Comparison of ENCODE assay signal across 20 cellular contexts in genomic region chr6:130810307-130811030, GRCh38. TPM values are rescaled to one million over a fixed set of nuclear protein-coding genes. Genes with fewer than 3 reads are reported as not detected.
DNase-seq lines count a peak whose midpoint lies in the region; TF ChIP-seq lines count a peak whose summit lies in the region.
"Had no signal": no experiment of that assay in that cellular context is flagged by ENCODE, and none has a peak within 500 bp of the region (broad histone marks: within the 10 kb centered on the region; RNA-seq: fewer than 3 reads in every experiment).

No MANE protein-coding gene starts in this region.

- TF ChIP-seq CTCF in fibroblast of the aortic adventitia (IDR thresholded peaks at IDR 0.05; ENCODE audit: insufficient read depth, low read length), result no peak
- no peak for TF ChIP-seq CTCF in retinal pigment epithelial cell (conservative IDR thresholded peaks at IDR 0.05; ENCODE audit: low read depth, low read length)
- no peak for TF ChIP-seq CTCF in GM13977 (IDR thresholded peaks at IDR 0.05; ENCODE audit: extremely low read depth, insufficient read depth, missing control alignments)

- in situ Hi-C loops in GM13977 (cut with MboI; ENCODE audit: low pct_unique_long_range_greater_than_20kb, low sequenced_read_pairs, unreplicated experiment), result no loop called here

- H3K4me3 ChIP-seq in fibroblast of the aortic adventitia (ENCODE audit: low read depth, low read length), result no peak overlapping the region
- no peak overlapping the region for H3K4me3 ChIP-seq in retinal pigment epithelial cell (ENCODE audit: low read length)
- H3K4me3 ChIP-seq: gastroesophageal sphincter, GM12878, vagina had no signal

- DNase-seq in GM04504 (ENCODE audit: low read depth) (peak; percentile 2), SK-N-DZ (ENCODE audit: low spot score) (peak; percentile 40), fibroblast of the aortic adventitia (ENCODE audit: low read depth) (peak; percentile 19), retinal pigment epithelial cell (ENCODE audit: low read depth) (peak; percentile 20), DMS53 treated with DMSO at 0.1 percent for 48 hours (lab: John Stamatoyannopoulos, UW; ENCODE audit: unreplicated experiment) (no peak), RPMI8226 (no peak), GM13977 (ENCODE audit: low spot score) (no peak)
- DNase-seq: activated CD8-positive, alpha-beta memory T cell treated with anti-CD3 and anti-CD28 coated beads, Interleukin-2, amount 50 U/mL, for 48 hours; activated naive CD4-positive, alpha-beta T cell treated with anti-CD3 and anti-CD28 coated beads, Interleukin-2, amount 50 U/mL, for 16 hours; CD4-positive, alpha-beta T cell; effector memory CD4-positive, alpha-beta T cell; NCI-H1694 treated with DMSO at 0.1 percent for 48 hours; NCI-H526 treated with DMSO at 0.1 percent for 48 hours; occipital lobe; stimulated activated naive CD8-positive, alpha-beta T cell treated with anti-CD3 and anti-CD28 coated beads, Interleukin-15, amount 100 ng/mL, for 72 hours had no signal

RNA-seq across cellular contexts. Expression of gene SMLR1, which starts 16.7 kb away (rescaled TPM):
- polyA plus RNA-seq in SK-N-DZ (2014; cell fraction: cytosol; rRNA removed), result not detected in 2 replicates
- not detected in 2 replicates for polyA plus RNA-seq in SK-N-DZ (2014; cell fraction: nucleus; rRNA removed)
- total RNA-seq in fibroblast of the aortic adventitia (ENCODE audit: low replicate concordance), result not detected in 2 replicates
- total RNA-seq: bronchial epithelial cell; CD4-positive, alpha-beta T cell; Daoy; gastroesophageal sphincter; occipital lobe; vagina had no signal
- polyA plus RNA-seq: GM12878 had no signal

Comparison
In these comparisons a context has a peak if more than half of its experiments do, and no peak if none do; other contexts are left out.
1. DNase-seq: peak in GM04504 (single experiment), SK-N-DZ (single experiment), fibroblast of the aortic adventitia (single experiment) and retinal pigment epithelial cell (single experiment); none in DMS53 treated with DMSO at 0.1 percent for 48 hours (single experiment), RPMI8226 (single experiment) and GM13977 (single experiment).